In the genomic region with DNA sequence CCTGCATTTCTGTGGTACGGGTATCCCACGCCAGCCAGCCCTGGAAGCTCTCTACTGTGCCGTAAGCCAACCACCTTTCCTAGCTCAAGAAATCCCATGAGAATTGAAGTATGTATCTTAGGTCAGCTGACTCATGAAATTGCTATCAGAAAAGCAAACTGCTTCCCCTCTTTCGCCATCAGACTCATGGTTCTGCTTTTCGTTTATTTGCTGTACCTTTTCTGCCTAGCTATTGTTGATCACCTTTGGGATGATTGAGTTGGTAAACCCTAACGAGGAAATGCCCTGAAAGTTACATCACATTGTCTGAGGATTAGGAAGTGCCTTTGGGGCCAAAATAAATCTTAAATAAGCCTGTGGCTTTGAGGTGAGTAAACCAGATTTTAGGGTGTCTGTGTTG, we compare ENCODE assay signal across 25 cellular contexts. TPM values are rescaled to one million over a fixed set of nuclear protein-coding genes. Genes with fewer than 3 reads are reported as not detected.
A peak's percentile ranks its signal among the peaks of the same experiment; 100 is the strongest.
DNase-seq lines count a peak whose midpoint lies in the region; ATAC-seq, FAIRE-seq and TF ChIP-seq lines count a peak whose summit lies in the region.
"Had no signal": no experiment of that assay in that cellular context is flagged by ENCODE, and none has a peak within 500 bp of the region (broad histone marks: within the 10 kb centered on the region; RNA-seq: fewer than 3 reads in every experiment).

A gene with protein sequence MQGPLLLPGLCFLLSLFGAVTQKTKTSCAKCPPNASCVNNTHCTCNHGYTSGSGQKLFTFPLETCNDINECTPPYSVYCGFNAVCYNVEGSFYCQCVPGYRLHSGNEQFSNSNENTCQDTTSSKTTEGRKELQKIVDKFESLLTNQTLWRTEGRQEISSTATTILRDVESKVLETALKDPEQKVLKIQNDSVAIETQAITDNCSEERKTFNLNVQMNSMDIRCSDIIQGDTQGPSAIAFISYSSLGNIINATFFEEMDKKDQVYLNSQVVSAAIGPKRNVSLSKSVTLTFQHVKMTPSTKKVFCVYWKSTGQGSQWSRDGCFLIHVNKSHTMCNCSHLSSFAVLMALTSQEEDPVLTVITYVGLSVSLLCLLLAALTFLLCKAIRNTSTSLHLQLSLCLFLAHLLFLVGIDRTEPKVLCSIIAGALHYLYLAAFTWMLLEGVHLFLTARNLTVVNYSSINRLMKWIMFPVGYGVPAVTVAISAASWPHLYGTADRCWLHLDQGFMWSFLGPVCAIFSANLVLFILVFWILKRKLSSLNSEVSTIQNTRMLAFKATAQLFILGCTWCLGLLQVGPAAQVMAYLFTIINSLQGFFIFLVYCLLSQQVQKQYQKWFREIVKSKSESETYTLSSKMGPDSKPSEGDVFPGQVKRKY (minus strand): TSS at position 81 of the 400 bp plus-strand sequence. CDS start 74 bp downstream, at position 7.

- peak; percentile 42 to 62 for DNase-seq in AML-193 (lab: John Stamatoyannopoulos, UW)
- DNase-seq in GM18507 (ENCODE audit: extremely low spot score, insufficient read length, low read depth): no peak
- peak; percentile 22 for DNase-seq in OCI-LY7 (ENCODE audit: low spot score)
- DNase-seq in fibroblast of the aortic adventitia (ENCODE audit: low read depth): peak; percentile 28
- no peak for DNase-seq in activated effector memory CD4-positive, alpha-beta T cell treated with anti-CD3 and anti-CD28 coated beads, Interleukin-2, amount 50 U/mL, for 16 hours
- DNase-seq in activated naive CD4-positive, alpha-beta T cell (lab: John Stamatoyannopoulos, UW): no peak
- no peak for DNase-seq in WTC11 (ENCODE audit: low spot score)
- no peak for DNase-seq in T-helper 1 cell
- DNase-seq: ACHN; activated CD8-positive, alpha-beta memory T cell treated with anti-CD3 and anti-CD28 coated beads, Interleukin-2, amount 50 U/mL, for 4 hours; brain microvascular endothelial cell; Caco-2; heart right ventricle; NCI-H1417 treated with DMSO at 0.1 percent for 48 hours; NCI-H345; stimulated activated CD4-positive, alpha-beta T cell treated with anti-CD3 and anti-CD28 coated beads, Interleukin-2, amount 100 ng/mL, for 48 hours; stimulated activated CD8-positive, alpha-beta memory T cell treated with anti-CD3 and anti-CD28 coated beads, Interleukin-4, amount 100 ng/mL, for 48 hours had no signal

- peak; percentile 51 for FAIRE-seq in GM18507 (lab: Jason Lieb, UNC)
- FAIRE-seq: G401.6, keratinocyte had no signal

- peak within 1 kb of the TSS; percentile 9 for H3K4me2 ChIP-seq in OCI-LY7 (ENCODE audit: low read length)

- no peaks in the 10 kb centered on the region for H3K4me1 Mint-ChIP-seq in WTC11
- H3K4me1 Mint-ChIP-seq: activated naive CD4-positive, alpha-beta T cell treated with anti-CD3 and anti-CD28 coated beads, Interleukin-2, amount 50 U/mL, for 24 hours had no signal

- no TSS peak for BruUV-seq in OCI-LY7 (replicated peaks; lab: Mats Ljungman, UMichigan)

- H4K20me1 ChIP-seq in OCI-LY7 (ENCODE audit: insufficient read depth, low read length): no peaks in the 10 kb centered on the region

- H3K27ac ChIP-seq in OCI-LY7 (ENCODE audit: low read depth, low read length, poor library complexity, severe bottlenecking): no peak within 1 kb of the TSS
- H3K27ac ChIP-seq: brain microvascular endothelial cell, tibial nerve had no signal

- TF ChIP-seq CTCF in OCI-LY7 (conservative IDR thresholded peaks at IDR 0.05; ENCODE audit: low read length) (no peak), fibroblast of the aortic adventitia (IDR thresholded peaks at IDR 0.05; ENCODE audit: insufficient read depth, low read length) (no peak), WTC11 (IDR thresholded peaks at IDR 0.05) (no peak)

- H2AFZ ChIP-seq in OCI-LY7 (ENCODE audit: low read length): peak within 1 kb of the TSS; percentile 92

- H3K79me2 ChIP-seq in OCI-LY7 (ENCODE audit: insufficient read depth, low read depth, low read length): no peaks in the 10 kb centered on the region

- H3K4me1 ChIP-seq in OCI-LY7 (ENCODE audit: insufficient read depth, low read length, poor library complexity, severe bottlenecking): peaks cover 22% of the 10 kb centered on the region
- H3K4me1 ChIP-seq: Caco-2, tibial nerve had no signal

- POLR2A ChIA-PET in OCI-LY7 (lab: Charles Lee): no interaction called here
- POLR2A ChIA-PET in WTC11 (lab: Charles Lee): no interaction called here

- no peak within 1 kb of the TSS for H3K4me3 Mint-ChIP-seq in WTC11
- H3K4me3 Mint-ChIP-seq: activated naive CD4-positive, alpha-beta T cell treated with anti-CD3 and anti-CD28 coated beads, Interleukin-2, amount 50 U/mL, for 24 hours had no signal

- H3K4me3 ChIP-seq in OCI-LY7 (ENCODE audit: low read depth, low read length, poor library complexity, severe bottlenecking): no peak within 1 kb of the TSS
- H3K4me3 ChIP-seq in fibroblast of the aortic adventitia (ENCODE audit: low read depth, low read length): no peak within 1 kb of the TSS
- H3K4me3 ChIP-seq: tibial nerve had no signal

- intact Hi-C loops in OCI-LY7 (cut with micrococcal nuclease; ENCODE audit: unreplicated experiment): no loop called here

- H3K9me2 ChIP-seq in OCI-LY7 (ENCODE audit: insufficient read depth, low read length): no peaks in the 10 kb centered on the region

- peaks cover 24% of the 10 kb centered on the region for H3K27me3 Mint-ChIP-seq in WTC11 (ENCODE audit: low read depth)

- CTCF ChIA-PET in OCI-LY7 (lab: Charles Lee; ENCODE audit: unreplicated experiment): interaction anchor here (0.9 to 1.0 kb wide), 2 partner anchors 10 to 101 kb away, joined by 3 to 5 read pairs; no protein-coding TSS in a partner anchor
- CTCF ChIA-PET in WTC11 (lab: Charles Lee): interaction anchor here (0.9 kb wide), 1 partner anchor 12 kb away, joined by 3 read pairs; no protein-coding TSS in a partner anchor

- no peaks in the 10 kb centered on the region for H3K9me3 ChIP-seq in OCI-LY7 (ENCODE audit: low read length)
- H3K9me3 ChIP-seq: Caco-2 had no signal

- peaks cover 14% of the 10 kb centered on the region for H3K9me3 Mint-ChIP-seq in WTC11
- H3K9me3 Mint-ChIP-seq: activated naive CD4-positive, alpha-beta T cell treated with anti-CD3 and anti-CD28 coated beads, Interleukin-2, amount 50 U/mL, for 24 hours; IgD-negative memory B cell had no signal

- no peaks in the 10 kb centered on the region for H3K36me3 Mint-ChIP-seq in WTC11
- H3K36me3 Mint-ChIP-seq: activated naive CD4-positive, alpha-beta T cell treated with anti-CD3 and anti-CD28 coated beads, Interleukin-2, amount 50 U/mL, for 24 hours; IgD-negative memory B cell had no signal

- H3K36me3 ChIP-seq in OCI-LY7 (ENCODE audit: insufficient read depth, low read length): no peaks in the 10 kb centered on the region
- H3K36me3 ChIP-seq: brain microvascular endothelial cell, heart right ventricle, tibial nerve had no signal

- no peak within 1 kb of the TSS for H3K27ac Mint-ChIP-seq in WTC11
- H3K27ac Mint-ChIP-seq: activated naive CD4-positive, alpha-beta T cell treated with anti-CD3 and anti-CD28 coated beads, Interleukin-2, amount 50 U/mL, for 24 hours had no signal

- no peak for ATAC-seq in WTC11
- ATAC-seq: activated CD4-positive, CD25-positive, alpha-beta regulatory T cell treated with anti-CD3 and anti-CD28 coated beads, Interleukin-2, amount 50 U/mL, for 24 hours; heart right ventricle; sciatic nerve had no signal

TF ChIP-seq in WTC11, 78 proteins besides CTCF, POLR2A, EP300 and RAD21:
- TF ChIP-seq ZNF671 (CRISPR knock-in tag; IDR thresholded peaks at IDR 0.05): no peak
- no peak for TF ChIP-seq ZNF232 (CRISPR knock-in tag; IDR thresholded peaks at IDR 0.05)
- TF ChIP-seq, protein P1, sequence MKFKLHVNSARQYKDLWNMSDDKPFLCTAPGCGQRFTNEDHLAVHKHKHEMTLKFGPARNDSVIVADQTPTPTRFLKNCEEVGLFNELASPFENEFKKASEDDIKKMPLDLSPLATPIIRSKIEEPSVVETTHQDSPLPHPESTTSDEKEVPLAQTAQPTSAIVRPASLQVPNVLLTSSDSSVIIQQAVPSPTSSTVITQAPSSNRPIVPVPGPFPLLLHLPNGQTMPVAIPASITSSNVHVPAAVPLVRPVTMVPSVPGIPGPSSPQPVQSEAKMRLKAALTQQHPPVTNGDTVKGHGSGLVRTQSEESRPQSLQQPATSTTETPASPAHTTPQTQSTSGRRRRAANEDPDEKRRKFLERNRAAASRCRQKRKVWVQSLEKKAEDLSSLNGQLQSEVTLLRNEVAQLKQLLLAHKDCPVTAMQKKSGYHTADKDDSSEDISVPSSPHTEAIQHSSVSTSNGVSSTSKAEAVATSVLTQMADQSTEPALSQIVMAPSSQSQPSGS (CRISPR knock-in tag; IDR thresholded peaks at IDR 0.05; ENCODE audit: borderline replicate concordance, low read depth): no peak
- TF ChIP-seq, protein P2, sequence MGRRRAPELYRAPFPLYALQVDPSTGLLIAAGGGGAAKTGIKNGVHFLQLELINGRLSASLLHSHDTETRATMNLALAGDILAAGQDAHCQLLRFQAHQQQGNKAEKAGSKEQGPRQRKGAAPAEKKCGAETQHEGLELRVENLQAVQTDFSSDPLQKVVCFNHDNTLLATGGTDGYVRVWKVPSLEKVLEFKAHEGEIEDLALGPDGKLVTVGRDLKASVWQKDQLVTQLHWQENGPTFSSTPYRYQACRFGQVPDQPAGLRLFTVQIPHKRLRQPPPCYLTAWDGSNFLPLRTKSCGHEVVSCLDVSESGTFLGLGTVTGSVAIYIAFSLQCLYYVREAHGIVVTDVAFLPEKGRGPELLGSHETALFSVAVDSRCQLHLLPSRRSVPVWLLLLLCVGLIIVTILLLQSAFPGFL (CRISPR knock-in tag; IDR thresholded peaks at IDR 0.05; ENCODE audit: borderline replicate concordance): no peak
- TF ChIP-seq HMGA2 (CRISPR knock-in tag; IDR thresholded peaks at IDR 0.05): no peak
- TF ChIP-seq, protein P3, sequence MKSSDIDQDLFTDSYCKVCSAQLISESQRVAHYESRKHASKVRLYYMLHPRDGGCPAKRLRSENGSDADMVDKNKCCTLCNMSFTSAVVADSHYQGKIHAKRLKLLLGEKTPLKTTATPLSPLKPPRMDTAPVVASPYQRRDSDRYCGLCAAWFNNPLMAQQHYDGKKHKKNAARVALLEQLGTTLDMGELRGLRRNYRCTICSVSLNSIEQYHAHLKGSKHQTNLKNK (CRISPR knock-in tag; IDR thresholded peaks at IDR 0.05): no peak
- no peak for TF ChIP-seq ZNF219 (CRISPR knock-in tag; IDR thresholded peaks at IDR 0.05; ENCODE audit: borderline replicate concordance)
- no peak for TF ChIP-seq ZBTB21 (CRISPR knock-in tag; IDR thresholded peaks at IDR 0.05; ENCODE audit: borderline replicate concordance)
- no peak for TF ChIP-seq FOXK1 (CRISPR knock-in tag; IDR thresholded peaks at IDR 0.05)
- TF ChIP-seq ZNF263 (CRISPR knock-in tag; IDR thresholded peaks at IDR 0.05; ENCODE audit: low read depth): no peak
- TF ChIP-seq NFE2L1 (CRISPR knock-in tag; IDR thresholded peaks at IDR 0.05): no peak
- TF ChIP-seq PRRX2 (CRISPR knock-in tag; IDR thresholded peaks at IDR 0.05): no peak

RNA-seq across cellular contexts. Expression of the gene that starts here (rescaled TPM):
- not detected in 2 replicates for total RNA-seq in OCI-LY7 (2014; rRNA removed; shearing (Covaris generic))
- not detected in 2 replicates for total RNA-seq in OCI-LY7 (2022)
- not detected in 2 replicates for total RNA-seq in fibroblast of the aortic adventitia (ENCODE audit: low replicate concordance)
- not detected in 3 replicates for total RNA-seq in WTC11 (2021)
- total RNA-seq: Caco-2, dermis microvascular lymphatic vessel endothelial cell, tibial nerve had no signal

Comparison
In these comparisons a context has a peak if more than half of its experiments do, and no peak if none do; other contexts are left out.
1. Peak in DNase-seq and H3K4me2 ChIP-seq in OCI-LY7; RNA of the gene not detected or under 1 TPM.
2. Peak in DNase-seq in fibroblast of the aortic adventitia; RNA of the gene not detected or under 1 TPM.
3. DNase-seq: peak in AML-193 (2 of 2); none in GM18507 (single experiment), activated effector memory CD4-positive, alpha-beta T cell treated with anti-CD3 and anti-CD28 coated beads, Interleukin-2, amount 50 U/mL, for 16 hours (single experiment), activated naive CD4-positive, alpha-beta T cell (0 of 4), WTC11 (single experiment) and T-helper 1 cell (0 of 5).